Comparison of ENCODE assay signal across 8 cellular contexts in the genomic region with DNA sequence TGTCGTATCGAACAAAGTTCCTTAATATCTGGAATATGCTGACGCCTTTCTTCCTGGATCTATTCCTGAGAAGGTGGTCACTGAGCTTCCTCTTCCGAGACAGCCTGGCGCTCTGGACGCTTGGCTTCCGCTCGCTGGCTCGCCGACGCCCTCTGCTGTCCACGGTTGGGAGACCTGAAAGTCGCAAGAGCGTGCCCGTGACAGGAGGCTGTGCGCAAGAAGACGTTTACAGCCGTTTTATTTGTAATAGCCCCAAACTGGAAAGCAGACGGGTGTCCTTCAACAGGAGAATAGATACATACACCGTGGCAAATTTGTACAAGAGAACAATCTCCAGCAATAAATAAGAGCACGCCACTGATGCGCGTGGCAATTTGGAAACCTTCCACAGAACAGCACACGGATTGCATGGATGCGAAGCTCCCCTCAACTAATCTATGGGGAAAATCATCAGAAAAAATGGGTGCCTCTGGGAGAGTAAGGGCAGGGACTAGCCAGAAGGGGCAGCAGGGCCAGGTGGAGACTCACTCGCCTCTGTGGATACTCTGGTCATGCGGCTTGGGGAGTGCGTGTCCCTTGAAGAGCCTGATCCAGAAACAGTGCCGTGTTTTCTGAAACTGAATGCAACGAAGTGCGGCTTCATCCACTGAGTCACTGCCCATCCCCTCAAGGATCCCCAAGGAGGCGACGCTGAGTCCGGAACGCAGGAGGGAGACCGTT. TPM values are rescaled to one million over a fixed set of nuclear protein-coding genes. Genes with fewer than 3 reads are reported as not detected.
DNase-seq lines count a peak whose midpoint lies in the region; ATAC-seq and TF ChIP-seq lines count a peak whose summit lies in the region.

No MANE protein-coding gene starts in this region.

- TF ChIP-seq CTCF in CD14-positive monocyte (IDR thresholded peaks at IDR 0.05) (peak; percentile 90), LNCaP clone FGC (IDR thresholded peaks at IDR 0.05; ENCODE audit: control insufficient read depth, extremely low read depth, insufficient read depth) (peak; percentile 98), heart right ventricle (IDR thresholded peaks at IDR 0.05) (peak; percentile 87 to 97 (median 91)), psoas muscle (IDR thresholded peaks at IDR 0.05) (peak; percentile 94), upper lobe of right lung (IDR thresholded peaks at IDR 0.05) (peak; percentile 88)

- DNase-seq in CD14-positive monocyte (ENCODE audit: low spot score): peak; percentile 67
- DNase-seq in LNCaP clone FGC (ENCODE audit: low read depth): peak; percentile 36
- peak; percentile 52 to 74 (median 59) for DNase-seq in T-helper 17 cell
- peak; percentile 55 for DNase-seq in amniotic epithelial cell (ENCODE audit: low read depth)
- peak; percentile 82 to 89 for DNase-seq in heart right ventricle
- peak; percentile 84 to 92 for DNase-seq in psoas muscle
- peak; percentile 93 for DNase-seq in upper lobe of right lung

- ATAC-seq in GM19438 (IDR thresholded peaks at IDR 0.05; ENCODE audit: low read depth, unreplicated experiment) (peak; percentile 81), T-helper 17 cell (peak; percentile 90), heart right ventricle (peak; percentile 78 to 95 (median 90)), psoas muscle (peak; percentile 93 to 99 (median 96)), upper lobe of right lung (peak; percentile 94)

- H3K27me3 Mint-ChIP-seq in CD14-positive monocyte (ENCODE audit: low read depth in 3 of 3): peaks cover 18 to 33% (median 32%) of the 10 kb centered on the region in 3 donors
- H3K27me3 Mint-ChIP-seq in T-helper 17 cell: peaks cover 56% of the 10 kb centered on the region

- H3K4me3 Mint-ChIP-seq in CD14-positive monocyte (peak overlapping the region in 1 of 2 donors; percentile 73), T-helper 17 cell (peak overlapping the region; percentile 71)

- H3K4me1 ChIP-seq in heart right ventricle: peaks cover 0 to 12% (median 8%) of the 10 kb centered on the region in 9 donors
- H3K4me1 ChIP-seq in psoas muscle: no peaks in the 10 kb centered on the region
- no peaks in the 10 kb centered on the region for H3K4me1 ChIP-seq in upper lobe of right lung

- intact Hi-C loops in CD14-positive monocyte (cut with micrococcal nuclease): loop anchor here (1.0 to 5.0 kb wide), 2 partner anchors 136 to 138 kb away; no protein-coding TSS in a partner anchor
- intact Hi-C loops in heart right ventricle (cut with DNase I): loop anchor here (1.0 to 10.0 kb wide), 7 partner anchors 41 to 138 kb away; partner anchors contain the start of genes BNIP3 (in 3 of the 10) and PPP2R2D (in 1 of the 10)
- intact Hi-C loops in psoas muscle (cut with DNase I): loop anchor here (1.0 to 2.0 kb wide), 3 partner anchors 42 to 138 kb away; partner anchors contain the start of gene BNIP3 (in 1 of the 2)
- intact Hi-C loops in upper lobe of right lung (cut with DNase I): loop anchor here (2.0 kb wide), 1 partner anchor 138 kb away; no protein-coding TSS in a partner anchor

- H3K9me3 ChIP-seq in T-helper 17 cell (ENCODE audit: control insufficient read depth, low read length, poor library complexity, severe bottlenecking) (no peaks in the 10 kb centered on the region), heart right ventricle (no peaks in the 10 kb centered on the region), psoas muscle (no peaks in the 10 kb centered on the region), upper lobe of right lung (no peaks in the 10 kb centered on the region)

- H3K4me1 Mint-ChIP-seq in CD14-positive monocyte: peaks cover 8% of the 10 kb centered on the region
- H3K4me1 Mint-ChIP-seq in T-helper 17 cell: peaks cover 10% of the 10 kb centered on the region

- H3K27ac ChIP-seq in heart right ventricle: no peak overlapping the region
- H3K27ac ChIP-seq in psoas muscle: no peak overlapping the region
- H3K27ac ChIP-seq in upper lobe of right lung: no peak overlapping the region

- H3K27me3 ChIP-seq in heart right ventricle (peaks cover 0 to 43% (median 34%) of the 10 kb centered on the region in 7 donors), psoas muscle (ENCODE audit: insufficient read depth in 3 of 3, low read length in 2 of 3) (peaks cover 0 to 22% (median 0%) of the 10 kb centered on the region in 3 donors), upper lobe of right lung (peaks cover 43% of the 10 kb centered on the region)

- H3K9me3 Mint-ChIP-seq in CD14-positive monocyte: peaks cover 0 to 2% (median 0%) of the 10 kb centered on the region in 7 donors

- H3K4me3 ChIP-seq in LNCaP clone FGC (ENCODE audit: low read depth, low read length): peak overlapping the region; percentile 41
- peak overlapping the region; percentile 28 to 45 (median 34) for H3K4me3 ChIP-seq in heart right ventricle
- H3K4me3 ChIP-seq in psoas muscle: peak overlapping the region; percentile 63
- peak overlapping the region; percentile 32 for H3K4me3 ChIP-seq in upper lobe of right lung

- H3K36me3 ChIP-seq in heart right ventricle (no peaks in the 10 kb centered on the region), psoas muscle (ENCODE audit: insufficient read depth in 1 of 2, low read depth in 1 of 2) (no peaks in the 10 kb centered on the region), upper lobe of right lung (no peaks in the 10 kb centered on the region)

- H3K27ac Mint-ChIP-seq in CD14-positive monocyte (no peak overlapping the region), T-helper 17 cell (no peak overlapping the region)

- WGBS in heart right ventricle, 2 donors: 16 to 20% methylated on average over 36 of the region's 36 CpGs
- WGBS in psoas muscle, 3 donors: 9 to 15% (median 11%) methylated on average over 36 of the region's 36 CpGs

- H3K36me3 Mint-ChIP-seq in CD14-positive monocyte (no peaks in the 10 kb centered on the region), T-helper 17 cell (ENCODE audit: low read depth) (no peaks in the 10 kb centered on the region)

RNA-seq across cellular contexts. Expression of gene BNIP3, which starts 41.5 kb away (rescaled TPM):
- 1 to 10 TPM; 4.6 to 7.2 TPM for polyA plus RNA-seq in CD14-positive monocyte
- 10 to 100 TPM; 12.7 to 22.0 TPM for total RNA-seq in T-helper 17 cell
- 100 to 1,000 TPM; 111 to 211 (median 159) TPM for total RNA-seq in heart right ventricle
- polyA plus RNA-seq in heart right ventricle: 10 to 100 TPM; 34.6 to 80.5 TPM
- 100 to 1,000 TPM in 3 of 4 donors, 10 to 100 TPM in 1; 93.5 to 165 (median 151) TPM for total RNA-seq in psoas muscle
- polyA plus RNA-seq in psoas muscle: 100 to 1,000 TPM in 2 of 3 donors, 10 to 100 TPM in 1; 85.9 to 210 (median 133) TPM
- total RNA-seq in upper lobe of right lung: 38.2 TPM

RNA-seq across cellular contexts. Expression of gene JAKMIP3, which starts 42.5 kb away (rescaled TPM):
- polyA plus RNA-seq in CD14-positive monocyte (not detected), heart right ventricle (1 to 10 TPM in 1 of 2 donors, under 1 TPM in 1; 0.04 to 2.7 TPM), psoas muscle (under 1 TPM; 0.12 to 0.86 (median 0.37) TPM)
- total RNA-seq in T-helper 17 cell (under 1 TPM; 0.22 to 0.39 TPM), heart right ventricle (1 to 10 TPM; 1.0 to 2.5 (median 1.8) TPM), psoas muscle (1 to 10 TPM in 1 of 4 donors, under 1 TPM in 3; 0.49 to 1.7 (median 0.54) TPM), upper lobe of right lung (0.32 TPM)

Comparison
In these comparisons a context has a peak if more than half of its experiments do, and no peak if none do; other contexts are left out.
1. DNase-seq: peak in every context shown above with its lines; median percentile 93 in upper lobe of right lung; 88 in psoas muscle; 86 in heart right ventricle; 67 in CD14-positive monocyte; 59 in T-helper 17 cell; 55 in amniotic epithelial cell; 36 in LNCaP clone FGC.